ENCODE assay signal across 1 cellular context in genomic region chr6:79215233-79215824, GRCh38.
TF ChIP-seq lines count a peak whose summit lies in the region.

No MANE protein-coding gene starts in this region.

TF ChIP-seq in GM23338, 12 proteins besides CTCF, POLR2A, EP300 and RAD21 (continued from another document):
- no peak for TF ChIP-seq REST (IDR thresholded peaks at IDR 0.05; ENCODE audit: unreplicated experiment)
- no peak for TF ChIP-seq ZNF114 (CRISPR knock-in tag; IDR thresholded peaks at IDR 0.05)
- no peak for TF ChIP-seq EZH2 (IDR thresholded peaks at IDR 0.05; ENCODE audit: low read depth, unreplicated experiment)
- no peak for TF ChIP-seq ZNF331 (CRISPR knock-in tag; IDR thresholded peaks at IDR 0.05; ENCODE audit: low read depth)
- no peak for TF ChIP-seq CREB1 (CRISPR knock-in tag; IDR thresholded peaks at IDR 0.05; ENCODE audit: low read depth)
- TF ChIP-seq EZH2phosphoT487 (IDR thresholded peaks at IDR 0.05; ENCODE audit: unreplicated experiment) = no peak
